8 cellular contexts compared by ENCODE assay signal in genomic region chr15:81106560-81106959, GRCh38. TPM values are rescaled to one million over a fixed set of nuclear protein-coding genes. Genes with fewer than 3 reads are reported as not detected.
DNase-seq lines count a peak whose midpoint lies in the region; ATAC-seq, FAIRE-seq and TF ChIP-seq lines count a peak whose summit lies in the region.

No MANE protein-coding gene starts in this region.

- no peaks in the 10 kb centered on the region for H3K36me3 Mint-ChIP-seq in activated T-helper 1 cell treated with anti-CD3 and anti-CD28 coated beads, Interleukin-12 subunit alpha, Interleukin-12 subunit beta, Interleukin-2, Interleukin-4 antibody, amounts not matched to agents 30 ng/mL and 10 ng/mL and 1 ng/mL, durations not matched to agents 14 hours and 24 hours and 36 hours (ENCODE audit: low read depth)

- no peaks in the 10 kb centered on the region for H3K9me3 Mint-ChIP-seq in activated T-helper 1 cell treated with anti-CD3 and anti-CD28 coated beads, Interleukin-12 subunit alpha, Interleukin-12 subunit beta, Interleukin-2, Interleukin-4 antibody, amounts not matched to agents 30 ng/mL and 10 ng/mL and 1 ng/mL, durations not matched to agents 14 hours and 24 hours and 36 hours

- H3K4me2 ChIP-seq in parathyroid adenoma (ENCODE audit: low read length) = no peak overlapping the region

- no peak overlapping the region for H3K4me3 Mint-ChIP-seq in activated T-helper 1 cell treated with anti-CD3 and anti-CD28 coated beads, Interleukin-12 subunit alpha, Interleukin-12 subunit beta, Interleukin-2, Interleukin-4 antibody, amounts not matched to agents 30 ng/mL and 10 ng/mL and 1 ng/mL, durations not matched to agents 14 hours and 24 hours and 36 hours

- H3K9me3 ChIP-seq in NT2/D1 (ENCODE audit: insufficient read depth, low read length) (no peaks in the 10 kb centered on the region), parathyroid adenoma (ENCODE audit: control insufficient read depth, low read length) (no peaks in the 10 kb centered on the region)

- peak; percentile 50 for DNase-seq in DMS53 treated with DMSO at 0.1 percent for 48 hours (lab: John Stamatoyannopoulos, UW; ENCODE audit: unreplicated experiment)
- peak; percentile 49 for DNase-seq in HPDE6-E6E7 (ENCODE audit: extremely low spot score)
- peak; percentile 32 for DNase-seq in NT2/D1 (ENCODE audit: low read depth, low spot score)
- DNase-seq in activated T-helper 1 cell treated with anti-CD3 and anti-CD28 coated beads, Interleukin-12 subunit alpha, Interleukin-12 subunit beta, Interleukin-2, Interleukin-4 antibody, amounts not matched to agents 30 ng/mL and 10 ng/mL and 1 ng/mL, durations not matched to agents 14 hours and 24 hours and 36 hours (ENCODE audit: low spot score) = peak; percentile 24
- peak; percentile 37 to 61 for DNase-seq in frontal cortex (ENCODE audit: low spot score in 2 of 2)
- DNase-seq in posterior vena cava (ENCODE audit: low spot score) = no peak

- FAIRE-seq in frontal cortex (lab: Jason Lieb, UNC) = no peak

- H3K27ac Mint-ChIP-seq in activated T-helper 1 cell treated with anti-CD3 and anti-CD28 coated beads, Interleukin-12 subunit alpha, Interleukin-12 subunit beta, Interleukin-2, Interleukin-4 antibody, amounts not matched to agents 30 ng/mL and 10 ng/mL and 1 ng/mL, durations not matched to agents 14 hours and 24 hours and 36 hours = no peak overlapping the region

- peaks cover 32% of the 10 kb centered on the region for H3K27me3 Mint-ChIP-seq in activated T-helper 1 cell treated with anti-CD3 and anti-CD28 coated beads, Interleukin-12 subunit alpha, Interleukin-12 subunit beta, Interleukin-2, Interleukin-4 antibody, amounts not matched to agents 30 ng/mL and 10 ng/mL and 1 ng/mL, durations not matched to agents 14 hours and 24 hours and 36 hours (ENCODE audit: insufficient read depth)

- H3K4me1 Mint-ChIP-seq in activated T-helper 1 cell treated with anti-CD3 and anti-CD28 coated beads, Interleukin-12 subunit alpha, Interleukin-12 subunit beta, Interleukin-2, Interleukin-4 antibody, amounts not matched to agents 30 ng/mL and 10 ng/mL and 1 ng/mL, durations not matched to agents 14 hours and 24 hours and 36 hours (ENCODE audit: low read depth) = peaks cover 22% of the 10 kb centered on the region

- no peaks in the 10 kb centered on the region for H3K79me2 ChIP-seq in parathyroid adenoma

- H2AFZ ChIP-seq in parathyroid adenoma = no peak overlapping the region

- TF ChIP-seq CTCF in parathyroid adenoma (IDR thresholded peaks at IDR 0.05) = peak; percentile 59

- intact Hi-C loops in activated T-helper 1 cell treated with anti-CD3 and anti-CD28 coated beads, Interleukin-12 subunit alpha, Interleukin-12 subunit beta, Interleukin-2, Interleukin-4 antibody, amounts not matched to agents 30 ng/mL and 10 ng/mL and 1 ng/mL, durations not matched to agents 14 hours and 24 hours and 36 hours (cut with micrococcal nuclease) = loop anchor here (1.0 to 5.0 kb wide), 6 partner anchors 56 to 649 kb away; no protein-coding TSS in a partner anchor
- intact Hi-C loops in posterior vena cava (cut with DNase I) = loop anchor here (5.0 to 10.0 kb wide), 2 partner anchors 158 to 161 kb away; no protein-coding TSS in a partner anchor

- H3K9ac ChIP-seq in NT2/D1 (ENCODE audit: insufficient read length, low read depth) (no peak overlapping the region), parathyroid adenoma (no peak overlapping the region)

- no peak overlapping the region for H3K4me3 ChIP-seq in NT2/D1 (ENCODE audit: insufficient read length, low read depth)
- H3K4me3 ChIP-seq in parathyroid adenoma (ENCODE audit: low read depth, low read length) = no peak overlapping the region

- H3K36me3 ChIP-seq in NT2/D1 (ENCODE audit: insufficient read depth, insufficient read length, low read length) (no peaks in the 10 kb centered on the region), parathyroid adenoma (ENCODE audit: control insufficient read depth, insufficient read depth, low read length) (no peaks in the 10 kb centered on the region)

- ATAC-seq in HG02763 (IDR thresholded peaks at IDR 0.05; ENCODE audit: unreplicated experiment) = no peak

- H3K27me3 ChIP-seq in NT2/D1 (ENCODE audit: insufficient read depth, insufficient read length) (no peaks in the 10 kb centered on the region), parathyroid adenoma (ENCODE audit: control insufficient read depth, insufficient read depth, low read length) (no peaks in the 10 kb centered on the region)

- no peaks in the 10 kb centered on the region for H3K4me1 ChIP-seq in NT2/D1 (ENCODE audit: insufficient read depth, insufficient read length)
- no peaks in the 10 kb centered on the region for H3K4me1 ChIP-seq in parathyroid adenoma

- H3K27ac ChIP-seq in parathyroid adenoma = no peak overlapping the region

RNA-seq across cellular contexts. Expression of gene CFAP161, which starts 27.5 kb away (rescaled TPM):
- total RNA-seq in activated T-helper 1 cell treated with anti-CD3 and anti-CD28 coated beads, Interleukin-12 subunit alpha, Interleukin-12 subunit beta, Interleukin-2, Interleukin-4 antibody, amounts not matched to agents 30 ng/mL and 10 ng/mL and 1 ng/mL, durations not matched to agents 14 hours and 24 hours and 36 hours = not detected in 2 replicates
- total RNA-seq in frontal cortex = 6.9 TPM
- total RNA-seq in posterior vena cava = under 1 TPM in 1 of 2 donors, not detected in 1; 0.52 TPM
